Comparison of ENCODE assay signal across 24 cellular contexts in the genomic region with DNA sequence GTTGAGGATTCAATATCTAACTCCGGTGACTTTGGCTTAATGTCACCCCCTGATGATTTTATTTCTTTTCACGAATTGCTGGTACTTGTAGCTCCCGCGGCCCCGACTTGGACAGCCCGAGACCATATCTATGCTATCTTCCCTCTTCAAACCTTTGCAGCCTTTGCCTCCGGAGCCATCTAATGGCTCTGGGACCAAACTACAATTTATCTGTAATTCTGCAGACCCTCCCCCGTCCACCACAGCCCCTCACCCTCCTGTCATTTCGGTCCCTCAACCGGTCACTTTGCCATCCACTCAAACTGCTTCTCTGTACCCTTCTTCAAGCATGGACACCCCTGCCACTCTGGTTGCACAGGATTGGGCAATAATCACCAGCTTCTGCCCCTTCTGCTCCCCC. TPM values are rescaled to one million over a fixed set of nuclear protein-coding genes. Genes with fewer than 3 reads are reported as not detected.
"Had no signal": no experiment of that assay in that cellular context is flagged by ENCODE, and none has a peak within 500 bp of the region (broad histone marks: within the 10 kb centered on the region; RNA-seq: fewer than 3 reads in every experiment).

No MANE protein-coding gene starts in this region.

- H3K27me3 ChIP-seq: cardiac muscle cell, right atrium auricular region, vagina had no signal

- H3K27ac ChIP-seq: adrenal gland, cardiac muscle cell, gastrocnemius medialis, heart right ventricle, right atrium auricular region, skin epidermis, tibial artery, vagina had no signal

- H3K36me3 ChIP-seq: adrenal gland, cardiac muscle cell, gastrocnemius medialis, heart right ventricle, right atrium auricular region, tibial artery, vagina had no signal

- H3K4me1 ChIP-seq: adrenal gland, gastrocnemius medialis, heart right ventricle, right atrium auricular region, tibial artery, vagina had no signal

- DNase-seq: activated B cell treated with CpG ODN at 0.5 μM for 24 hours; activated CD4-positive, alpha-beta T cell treated with anti-CD3 and anti-CD28 coated beads for 48 hours; activated CD8-positive, alpha-beta memory T cell treated with anti-CD3 and anti-CD28 coated beads, Interleukin-2, amount 50 U/mL, for 4 hours; activated CD8-positive, alpha-beta T cell treated with anti-CD3 and anti-CD28 coated beads for 36 hours; activated effector memory CD4-positive, alpha-beta T cell treated with anti-CD3 and anti-CD28 coated beads, Interleukin-2, amount 50 U/mL, for 16 hours; activated T-cell treated with anti-CD3 and anti-CD28 coated beads, Interleukin-2, amount 50 U/mL, for 48 hours; adrenal gland; gastrocnemius medialis; heart right ventricle; left colon; naive B cell; stimulated activated CD4-positive, alpha-beta T cell treated with anti-CD3 and anti-CD28 coated beads, Interleukin-15, amount 100 ng/mL, for 24 hours; stimulated activated CD4-positive, alpha-beta T cell treated with anti-CD3 and anti-CD28 coated beads, Interleukin-4, amount 100 ng/mL, for 1 hour; stimulated activated naive CD4-positive, alpha-beta T cell; tibial artery had no signal

- H3K9me3 Mint-ChIP-seq: activated CD8-positive, alpha-beta T cell treated with anti-CD3 and anti-CD28 coated beads for 36 hours; activated naive CD4-positive, alpha-beta T cell treated with anti-CD3 and anti-CD28 coated beads, Interleukin-2, amount 50 U/mL, for 24 hours had no signal

- H3K4me3 Mint-ChIP-seq: activated B cell treated with CpG ODN at 0.5 μM for 24 hours; activated CD8-positive, alpha-beta T cell treated with anti-CD3 and anti-CD28 coated beads for 36 hours; activated naive CD4-positive, alpha-beta T cell treated with anti-CD3 and anti-CD28 coated beads, Interleukin-2, amount 50 U/mL, for 24 hours had no signal

- H3K4me3 ChIP-seq: adrenal gland, cardiac muscle cell, gastrocnemius medialis, heart right ventricle, lung, right atrium auricular region, skin epidermis, tibial artery, vagina had no signal

- H3K27ac Mint-ChIP-seq: activated B cell treated with CpG ODN at 0.5 μM for 24 hours; activated CD8-positive, alpha-beta T cell treated with anti-CD3 and anti-CD28 coated beads for 36 hours; activated naive CD4-positive, alpha-beta T cell treated with anti-CD3 and anti-CD28 coated beads, Interleukin-2, amount 50 U/mL, for 24 hours; naive B cell had no signal

- ATAC-seq: activated CD8-positive, alpha-beta T cell treated with anti-CD3 and anti-CD28 coated beads for 36 hours; gastrocnemius medialis; heart right ventricle; left colon had no signal

- H3K36me3 Mint-ChIP-seq: activated naive CD4-positive, alpha-beta T cell treated with anti-CD3 and anti-CD28 coated beads, Interleukin-2, amount 50 U/mL, for 24 hours had no signal

- H3K4me1 Mint-ChIP-seq: activated B cell treated with CpG ODN at 0.5 μM for 24 hours; activated naive CD4-positive, alpha-beta T cell treated with anti-CD3 and anti-CD28 coated beads, Interleukin-2, amount 50 U/mL, for 24 hours had no signal

- H3K27me3 Mint-ChIP-seq: activated naive CD4-positive, alpha-beta T cell treated with anti-CD3 and anti-CD28 coated beads, Interleukin-2, amount 50 U/mL, for 24 hours had no signal

- H3K9me3 ChIP-seq: adrenal gland, gastrocnemius medialis, right atrium auricular region, vagina had no signal

RNA-seq across cellular contexts. Expression of gene ALDH3B2, which starts 25.7 kb away (rescaled TPM):
- total RNA-seq: activated B cell treated with CpG ODN at 0.5 μM for 24 hours; activated CD8-positive, alpha-beta T cell treated with anti-CD3 and anti-CD28 coated beads for 36 hours; adrenal gland; cardiac muscle cell; dermis microvascular lymphatic vessel endothelial cell; epithelial cell of proximal tubule; gastrocnemius medialis; heart right ventricle; right atrium auricular region; subcutaneous adipose tissue had no signal
- polyA plus RNA-seq: cardiac muscle cell had no signal

RNA-seq across cellular contexts. Expression of gene ACY3, which starts 49.6 kb away (rescaled TPM):
- total RNA-seq: activated B cell treated with CpG ODN at 0.5 μM for 24 hours, adrenal gland, cardiac muscle cell, dermis microvascular lymphatic vessel endothelial cell, epithelial cell of proximal tubule, gastrocnemius medialis, heart right ventricle, right atrium auricular region, subcutaneous adipose tissue, vagina had no signal
- polyA plus RNA-seq: cardiac muscle cell, heart right ventricle had no signal
